ENCODE assay signal across 41 cellular contexts in genomic region chrX:54838583-54838982, GRCh38. TPM values are rescaled to one million over a fixed set of nuclear protein-coding genes. Genes with fewer than 3 reads are reported as not detected.
"Had no signal": no experiment of that assay in that cellular context is flagged by ENCODE, and none has a peak within 500 bp of the region (broad histone marks: within the 10 kb centered on the region; RNA-seq: fewer than 3 reads in every experiment).

No MANE protein-coding gene starts in this region.

- DNase-seq: activated effector memory CD4-positive, alpha-beta T cell treated with anti-CD3 and anti-CD28 coated beads, Interleukin-2, amount 50 U/mL, for 16 hours; activated effector memory CD4-positive, alpha-beta T cell treated with Interleukin-2 at 50 U/mL for 16 hours; activated gamma-delta T cell; activated gamma-delta T cell treated with Interleukin-2 at 50 U/mL for 16 hours; activated naive CD4-positive, alpha-beta T cell; activated naive CD4-positive, alpha-beta T cell treated with anti-CD3 and anti-CD28 coated beads for 36 hours; activated naive CD4-positive, alpha-beta T cell treated with anti-CD3 and anti-CD28 coated beads, Interleukin-2, amount 10 ng/mL, durations not matched to agents 7 days and 5 days; activated naive CD4-positive, alpha-beta T cell treated with anti-CD3 and anti-CD28 coated beads, Interleukin-2, amount 50 U/mL, for 16 hours; activated naive CD4-positive, alpha-beta T cell treated with Interleukin-2 at 50 U/mL for 16 hours; activated naive CD8-positive, alpha-beta T cell treated with anti-CD3 and anti-CD28 coated beads for 36 hours; activated naive CD8-positive, alpha-beta T cell treated with anti-CD3 and anti-CD28 coated beads, Interleukin-2, amount 10 ng/mL, durations not matched to agents 7 days and 5 days; activated naive CD8-positive, alpha-beta T cell treated with anti-CD3 and anti-CD28 coated beads, Interleukin-2, amount 50 U/mL, for 24 hours; activated T-cell treated with anti-CD3 and anti-CD28 coated beads, Interleukin-2, amount 50 U/mL, for 1 hour; activated T-cell treated with anti-CD3 and anti-CD28 coated beads, Interleukin-2, amount 50 U/mL, for 24 hours; activated T-cell treated with anti-CD3 and anti-CD28 coated beads, Interleukin-2, amount 50 U/mL, for 4 hours; activated T-cell treated with anti-CD3 and anti-CD28 coated beads, Interleukin-2, amount 50 U/mL, for 48 hours; activated T-cell treated with anti-CD3 and anti-CD28 coated beads, Interleukin-2, amount 50 U/mL, for 72 hours; adrenal gland; amniotic stem cell; amygdala; anterior cingulate cortex; aorta; brain microvascular endothelial cell; caudate nucleus; central memory CD4-positive, alpha-beta T cell; cerebellar nuclear complex had no signal

- H3K4me1 Mint-ChIP-seq: activated naive CD4-positive, alpha-beta T cell treated with anti-CD3 and anti-CD28 coated beads, Interleukin-2, amount 10 ng/mL, durations not matched to agents 7 days and 5 days; activated naive CD4-positive, alpha-beta T cell treated with anti-CD3 and anti-CD28 coated beads, Interleukin-2, amount 50 U/mL, for 24 hours; activated naive CD8-positive, alpha-beta T cell treated with anti-CD3 and anti-CD28 coated beads for 36 hours; activated naive CD8-positive, alpha-beta T cell treated with anti-CD3 and anti-CD28 coated beads, Interleukin-2, amount 10 ng/mL, durations not matched to agents 7 days and 5 days; activated naive CD8-positive, alpha-beta T cell treated with anti-CD3 and anti-CD28 coated beads, Interleukin-2, amount 50 U/mL, for 24 hours; activated T-helper 17 cell treated with anti-CD3 and anti-CD28 coated beads, Interleukin-2, amount 50 U/mL, for 72 hours; central memory CD8-positive, alpha-beta T cell had no signal

- H3K27ac ChIP-seq: adrenal gland, ascending aorta, brain microvascular endothelial cell, breast epithelium, cardiac muscle cell had no signal

- H3K4me1 ChIP-seq: adrenal gland, ascending aorta, breast epithelium had no signal

- H3K27ac Mint-ChIP-seq: activated naive CD4-positive, alpha-beta T cell treated with anti-CD3 and anti-CD28 coated beads for 36 hours; activated naive CD4-positive, alpha-beta T cell treated with anti-CD3 and anti-CD28 coated beads, Interleukin-2, amount 10 ng/mL, durations not matched to agents 7 days and 5 days; activated naive CD4-positive, alpha-beta T cell treated with anti-CD3 and anti-CD28 coated beads, Interleukin-2, amount 50 U/mL, for 24 hours; activated naive CD4-positive, alpha-beta T cell treated with anti-CD3 and anti-CD28 coated beads, Interleukin-2, amount 50 U/mL, for 72 hours; activated naive CD8-positive, alpha-beta T cell; activated naive CD8-positive, alpha-beta T cell treated with anti-CD3 and anti-CD28 coated beads for 36 hours; activated naive CD8-positive, alpha-beta T cell treated with anti-CD3 and anti-CD28 coated beads, Interleukin-2, amount 10 ng/mL, durations not matched to agents 7 days and 5 days; activated naive CD8-positive, alpha-beta T cell treated with anti-CD3 and anti-CD28 coated beads, Interleukin-2, amount 50 U/mL, for 24 hours; activated T-cell treated with anti-CD3 and anti-CD28 coated beads, Interleukin-2, amount 50 U/mL, for 24 hours; activated T-cell treated with anti-CD3 and anti-CD28 coated beads, Interleukin-2, amount 50 U/mL, for 72 hours; activated T-helper 1 cell treated with anti-CD3 and anti-CD28 coated beads, Interleukin-12 subunit alpha, Interleukin-12 subunit beta, Interleukin-2, Interleukin-4 antibody, amounts not matched to agents 30 ng/mL and 10 ng/mL and 1 ng/mL, durations not matched to agents 14 hours and 24 hours and 36 hours; activated T-helper 17 cell treated with anti-CD3 and anti-CD28 coated beads, Interleukin-2, amount 50 U/mL, for 72 hours; activated T-helper 2 cell treated with anti-CD3 and anti-CD28 coated beads, Interferon-gamma antibody, Interleukin-2, Interleukin-4, amounts not matched to agents 10 μg/mL and 5 μg/mL and 100 μg/mL, durations not matched to agents 14 hours and 24 hours and 36 hours; brain had no signal

- H3K36me3 ChIP-seq: adrenal gland, ascending aorta, brain microvascular endothelial cell, breast epithelium, cardiac muscle cell had no signal

- ATAC-seq: activated naive CD4-positive, alpha-beta T cell treated with anti-CD3 and anti-CD28 coated beads, Interleukin-2, amount 50 U/mL, for 72 hours; activated naive CD8-positive, alpha-beta T cell treated with anti-CD3 and anti-CD28 coated beads, Interleukin-2, amount 50 U/mL, for 24 hours; activated T-cell treated with anti-CD3 and anti-CD28 coated beads, Interleukin-2, amount 50 U/mL, for 4 hours; activated T-cell treated with anti-CD3 and anti-CD28 coated beads, Interleukin-2, amount 50 U/mL, for 72 hours; activated T-helper 17 cell treated with anti-CD3 and anti-CD28 coated beads, Interleukin-2, amount 50 U/mL, for 72 hours had no signal

- H3K27me3 Mint-ChIP-seq: activated naive CD4-positive, alpha-beta T cell treated with anti-CD3 and anti-CD28 coated beads, Interleukin-2, amount 10 ng/mL, durations not matched to agents 7 days and 5 days; activated naive CD4-positive, alpha-beta T cell treated with anti-CD3 and anti-CD28 coated beads, Interleukin-2, amount 50 U/mL, for 24 hours; activated naive CD8-positive, alpha-beta T cell treated with anti-CD3 and anti-CD28 coated beads, Interleukin-2, amount 10 ng/mL, durations not matched to agents 7 days and 5 days; activated T-helper 17 cell treated with anti-CD3 and anti-CD28 coated beads, Interleukin-2, amount 50 U/mL, for 72 hours; brain had no signal

- H3K9me3 Mint-ChIP-seq: activated naive CD4-positive, alpha-beta T cell treated with anti-CD3 and anti-CD28 coated beads for 36 hours; activated naive CD4-positive, alpha-beta T cell treated with anti-CD3 and anti-CD28 coated beads, Interleukin-2, amount 10 ng/mL, durations not matched to agents 7 days and 5 days; activated naive CD4-positive, alpha-beta T cell treated with anti-CD3 and anti-CD28 coated beads, Interleukin-2, amount 50 U/mL, for 24 hours; activated naive CD8-positive, alpha-beta T cell treated with anti-CD3 and anti-CD28 coated beads, Interleukin-2, amount 10 ng/mL, durations not matched to agents 7 days and 5 days; activated naive CD8-positive, alpha-beta T cell treated with anti-CD3 and anti-CD28 coated beads, Interleukin-2, amount 50 U/mL, for 24 hours; activated T-cell treated with anti-CD3 and anti-CD28 coated beads, Interleukin-2, amount 50 U/mL, for 24 hours; activated T-cell treated with anti-CD3 and anti-CD28 coated beads, Interleukin-2, amount 50 U/mL, for 4 hours; activated T-cell treated with anti-CD3 and anti-CD28 coated beads, Interleukin-2, amount 50 U/mL, for 72 hours; activated T-helper 17 cell treated with anti-CD3 and anti-CD28 coated beads, Interleukin-2, amount 50 U/mL, for 72 hours; activated T-helper 2 cell treated with anti-CD3 and anti-CD28 coated beads, Interferon-gamma antibody, Interleukin-2, Interleukin-4, amounts not matched to agents 10 μg/mL and 5 μg/mL and 100 μg/mL, durations not matched to agents 14 hours and 24 hours and 36 hours; central memory CD8-positive, alpha-beta T cell had no signal

- H3K4me3 Mint-ChIP-seq: activated naive CD4-positive, alpha-beta T cell treated with anti-CD3 and anti-CD28 coated beads for 36 hours; activated naive CD4-positive, alpha-beta T cell treated with anti-CD3 and anti-CD28 coated beads, Interleukin-2, amount 10 ng/mL, durations not matched to agents 7 days and 5 days; activated naive CD4-positive, alpha-beta T cell treated with anti-CD3 and anti-CD28 coated beads, Interleukin-2, amount 50 U/mL, for 24 hours; activated naive CD8-positive, alpha-beta T cell; activated naive CD8-positive, alpha-beta T cell treated with anti-CD3 and anti-CD28 coated beads for 36 hours; activated naive CD8-positive, alpha-beta T cell treated with anti-CD3 and anti-CD28 coated beads, Interleukin-2, amount 10 ng/mL, durations not matched to agents 7 days and 5 days; activated naive CD8-positive, alpha-beta T cell treated with anti-CD3 and anti-CD28 coated beads, Interleukin-2, amount 50 U/mL, for 24 hours; activated T-cell treated with anti-CD3 and anti-CD28 coated beads, Interleukin-2, amount 50 U/mL, for 24 hours; activated T-cell treated with anti-CD3 and anti-CD28 coated beads, Interleukin-2, amount 50 U/mL, for 4 hours; activated T-cell treated with anti-CD3 and anti-CD28 coated beads, Interleukin-2, amount 50 U/mL, for 72 hours; activated T-helper 1 cell treated with anti-CD3 and anti-CD28 coated beads, Interleukin-12 subunit alpha, Interleukin-12 subunit beta, Interleukin-2, Interleukin-4 antibody, amounts not matched to agents 30 ng/mL and 10 ng/mL and 1 ng/mL, durations not matched to agents 14 hours and 24 hours and 36 hours; activated T-helper 17 cell treated with anti-CD3 and anti-CD28 coated beads, Interleukin-2, amount 50 U/mL, for 72 hours; brain; central memory CD8-positive, alpha-beta T cell had no signal

- H3K9me3 ChIP-seq: adrenal gland, ascending aorta, breast epithelium had no signal

- H3K4me3 ChIP-seq: adrenal gland, ascending aorta, breast epithelium, cardiac muscle cell had no signal

- H3K36me3 Mint-ChIP-seq: activated naive CD4-positive, alpha-beta T cell treated with anti-CD3 and anti-CD28 coated beads, Interleukin-2, amount 10 ng/mL, durations not matched to agents 7 days and 5 days; activated naive CD4-positive, alpha-beta T cell treated with anti-CD3 and anti-CD28 coated beads, Interleukin-2, amount 50 U/mL, for 24 hours; activated naive CD4-positive, alpha-beta T cell treated with anti-CD3 and anti-CD28 coated beads, Interleukin-2, amount 50 U/mL, for 72 hours; activated naive CD8-positive, alpha-beta T cell treated with anti-CD3 and anti-CD28 coated beads for 36 hours; activated naive CD8-positive, alpha-beta T cell treated with anti-CD3 and anti-CD28 coated beads, Interleukin-2, amount 10 ng/mL, durations not matched to agents 7 days and 5 days; brain had no signal

- FAIRE-seq: bronchial epithelial cell had no signal

- H3K27me3 ChIP-seq: ascending aorta, brain microvascular endothelial cell, cardiac muscle cell had no signal

RNA-seq across cellular contexts. Expression of gene ITIH6, which starts 40.5 kb away (rescaled TPM):
- total RNA-seq: activated naive CD4-positive, alpha-beta T cell treated with anti-CD3 and anti-CD28 coated beads for 36 hours; activated naive CD4-positive, alpha-beta T cell treated with anti-CD3 and anti-CD28 coated beads, Interleukin-2, amount 50 U/mL, for 72 hours; activated naive CD8-positive, alpha-beta T cell treated with anti-CD3 and anti-CD28 coated beads for 36 hours; activated naive CD8-positive, alpha-beta T cell treated with anti-CD3 and anti-CD28 coated beads, Interleukin-2, amount 10 ng/mL, durations not matched to agents 7 days and 5 days; activated T-cell treated with anti-CD3 and anti-CD28 coated beads, Interleukin-2, amount 50 U/mL, for 4 hours; activated T-cell treated with anti-CD3 and anti-CD28 coated beads, Interleukin-2, amount 50 U/mL, for 72 hours; activated T-helper 1 cell treated with anti-CD3 and anti-CD28 coated beads, Interleukin-12 subunit alpha, Interleukin-12 subunit beta, Interleukin-2, Interleukin-4 antibody, amounts not matched to agents 30 ng/mL and 10 ng/mL and 1 ng/mL, durations not matched to agents 14 hours and 24 hours and 36 hours; activated T-helper 17 cell treated with anti-CD3 and anti-CD28 coated beads, Interleukin-2, amount 50 U/mL, for 72 hours; activated T-helper 2 cell treated with anti-CD3 and anti-CD28 coated beads, Interferon-gamma antibody, Interleukin-2, Interleukin-4, amounts not matched to agents 10 μg/mL and 5 μg/mL and 100 μg/mL, durations not matched to agents 14 hours and 24 hours and 36 hours; adrenal gland; aorta; ascending aorta; bronchial epithelial cell; cardiac septum; cerebellum had no signal
- polyA plus RNA-seq: adipose tissue, adrenal gland, aorta had no signal
